22 cellular contexts compared by ENCODE assay signal in the genomic region with DNA sequence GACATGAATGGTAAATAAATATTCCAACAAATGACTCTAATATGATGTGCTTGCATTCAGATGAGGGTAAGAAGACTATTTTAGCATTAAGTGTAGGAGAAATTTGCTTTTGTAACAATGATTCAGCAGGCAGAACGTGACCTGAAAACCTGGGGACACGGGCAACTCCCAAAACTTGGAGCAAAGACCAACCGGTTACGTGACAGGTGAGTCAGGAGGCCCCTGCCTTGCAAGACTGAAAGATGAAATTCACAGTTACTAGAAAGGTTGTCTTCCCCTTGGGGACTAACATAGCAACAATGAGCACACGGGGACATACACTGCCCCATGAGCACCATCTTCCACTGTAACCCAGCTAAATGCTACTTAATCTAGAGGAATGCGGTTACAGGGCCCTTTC.
"Had no signal": no experiment of that assay in that cellular context is flagged by ENCODE, and none has a peak within 500 bp of the region (broad histone marks: within the 10 kb centered on the region; RNA-seq: fewer than 3 reads in every experiment).

No MANE protein-coding gene starts in this region.

- H3K27ac ChIP-seq: epithelial cell of prostate, esophagus muscularis mucosa, neutrophil, sigmoid colon, thoracic aorta, tibial nerve, upper lobe of right lung had no signal

- H3K27me3 ChIP-seq: esophagus muscularis mucosa, neutrophil, pancreas, sigmoid colon, tibial nerve, upper lobe of right lung had no signal

- H3K4me3 Mint-ChIP-seq: mesothelial cell of epicardium; naive B cell; natural killer cell treated with Interleukin-12 subunit alpha and Interleukin-12 subunit beta and Interleukin-15 and Interleukin-18, amount 100 ng/mL, for 72 hours; neural crest cell; stimulated activated memory B cell treated with anti-CD40 and anti-IgM and Interleukin-4, amounts not matched to agents 10 μg/mL and 1 μg/mL and 100 μg/mL, for 72 hours had no signal

- H3K9me3 ChIP-seq: esophagus muscularis mucosa, mucosa of descending colon, neutrophil, pancreas, sigmoid colon, thoracic aorta, tibial nerve, upper lobe of right lung had no signal

- FAIRE-seq: kidney, pancreas had no signal

- H3K27me3 Mint-ChIP-seq: naive B cell; natural killer cell treated with Interleukin-12 subunit alpha and Interleukin-12 subunit beta and Interleukin-15 and Interleukin-18, amount 100 ng/mL, for 72 hours; stimulated activated memory B cell treated with anti-CD40 and anti-IgM and Interleukin-4, amounts not matched to agents 10 μg/mL and 1 μg/mL and 100 μg/mL, for 72 hours had no signal

- DNase-seq: cortex of kidney; foreskin melanocyte; kidney; mesenchymal stem cell; mucosa of descending colon; naive B cell; pancreas; sigmoid colon; stimulated activated CD4-positive, alpha-beta T cell treated with anti-CD3 and anti-CD28 coated beads, Interleukin-2, amount 100 ng/mL, for 24 hours; stimulated activated CD4-positive, alpha-beta T cell treated with anti-CD3 and anti-CD28 coated beads, Interleukin-4, amount 100 ng/mL, for 4 hours; stimulated activated naive CD8-positive, alpha-beta T cell treated with anti-CD3 and anti-CD28 coated beads, Interleukin-15, Interleukin-2, amounts not matched to agents 100 U/mL and 50 U/mL, for 24 hours; upper lobe of right lung had no signal

- H3K36me3 Mint-ChIP-seq: natural killer cell treated with Interleukin-12 subunit alpha and Interleukin-12 subunit beta and Interleukin-15 and Interleukin-18, amount 100 ng/mL, for 72 hours had no signal

- H3K4me1 ChIP-seq: sigmoid colon, tibial nerve, upper lobe of right lung had no signal

- H3K4me3 ChIP-seq: esophagus muscularis mucosa, mucosa of descending colon, pancreas, sigmoid colon, thoracic aorta, tibial nerve, upper lobe of right lung had no signal

- H3K27ac Mint-ChIP-seq: naive B cell; natural killer cell treated with Interleukin-12 subunit alpha and Interleukin-12 subunit beta and Interleukin-15 and Interleukin-18, amount 100 ng/mL, for 72 hours; stimulated activated memory B cell treated with anti-CD40 and anti-IgM and Interleukin-4, amounts not matched to agents 10 μg/mL and 1 μg/mL and 100 μg/mL, for 72 hours had no signal

- H3K9me3 Mint-ChIP-seq: mesothelial cell of epicardium; naive B cell; natural killer cell treated with Interleukin-12 subunit alpha and Interleukin-12 subunit beta and Interleukin-15 and Interleukin-18, amount 100 ng/mL, for 72 hours; neural crest cell; stimulated activated memory B cell treated with anti-CD40 and anti-IgM and Interleukin-4, amounts not matched to agents 10 μg/mL and 1 μg/mL and 100 μg/mL, for 72 hours had no signal

- H3K4me1 Mint-ChIP-seq: naive B cell had no signal

- ATAC-seq: left lobe of liver; mucosa of descending colon; natural killer cell treated with Interleukin-12 subunit alpha and Interleukin-12 subunit beta and Interleukin-15 and Interleukin-18, amount 100 ng/mL, for 72 hours; pancreas; stimulated activated memory B cell treated with anti-CD40 and anti-IgM and Interleukin-4, amounts not matched to agents 10 μg/mL and 1 μg/mL and 100 μg/mL, for 72 hours; stimulated activated naive CD8-positive, alpha-beta T cell treated with anti-CD3 and anti-CD28 coated beads, Interleukin-15, Interleukin-2, amounts not matched to agents 100 U/mL and 50 U/mL, for 24 hours; upper lobe of right lung had no signal

- H3K36me3 ChIP-seq: pancreas, thoracic aorta had no signal
